ENCODE assay signal across 19 cellular contexts in the genomic region with DNA sequence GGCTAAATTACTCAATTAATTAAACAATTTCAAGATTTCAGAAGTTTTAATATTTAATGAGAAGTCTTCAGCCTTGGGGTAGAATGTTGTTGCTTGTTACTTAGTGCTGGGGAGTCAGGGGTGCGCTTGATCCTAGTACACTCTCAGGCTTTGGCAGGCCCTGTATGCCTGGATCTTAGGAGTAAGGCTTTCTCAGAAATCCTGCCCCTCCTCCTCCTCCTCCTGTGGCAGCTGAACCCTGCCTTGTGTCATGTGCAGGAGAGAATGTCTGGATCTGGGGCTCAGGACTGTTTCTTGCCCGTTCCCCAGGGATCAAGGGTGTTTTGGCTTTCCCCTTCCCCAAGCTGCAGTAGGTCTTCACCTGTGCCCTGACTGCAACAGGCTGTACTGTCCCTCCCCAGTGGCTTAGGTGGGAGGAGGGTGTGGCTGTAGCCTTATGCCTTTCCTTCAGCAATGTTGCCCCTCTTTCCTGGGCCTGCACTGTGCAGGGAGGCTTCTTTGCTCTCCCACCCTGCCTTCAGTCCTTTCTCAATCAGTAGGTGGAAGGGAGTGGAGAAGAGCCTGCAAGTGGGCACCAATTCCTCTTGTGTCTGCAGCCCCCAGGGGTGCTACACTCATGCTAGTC.
"Had no signal": no experiment of that assay in that cellular context is flagged by ENCODE, and none has a peak within 500 bp of the region (broad histone marks: within the 10 kb centered on the region; RNA-seq: fewer than 3 reads in every experiment).

No MANE protein-coding gene starts in this region.

- H3K27me3 Mint-ChIP-seq: activated CD4-positive, alpha-beta T cell treated with anti-CD3 and anti-CD28 coated beads for 36 hours; activated naive CD4-positive, alpha-beta T cell treated with anti-CD3 and anti-CD28 coated beads, Interleukin-2, amount 50 U/mL, for 24 hours; effector memory CD8-positive, alpha-beta T cell; natural killer cell treated with Interleukin-12 subunit alpha and Interleukin-12 subunit beta and Interleukin-15 and Interleukin-18, amount 100 ng/mL, for 72 hours had no signal

- H3K4me1 Mint-ChIP-seq: activated naive CD4-positive, alpha-beta T cell treated with anti-CD3 and anti-CD28 coated beads, Interleukin-2, amount 50 U/mL, for 24 hours; mesothelial cell of epicardium had no signal

- H3K9me3 ChIP-seq: transverse colon had no signal

- H3K9me3 Mint-ChIP-seq: effector memory CD8-positive, alpha-beta T cell; natural killer cell treated with Interleukin-12 subunit alpha and Interleukin-12 subunit beta and Interleukin-15 and Interleukin-18, amount 100 ng/mL, for 72 hours; T-helper 2 cell treated with Interferon-gamma antibody and Interleukin-4, amounts not matched to agents 5 μg/mL and 100 μg/mL, for 36 hours had no signal

- H3K27ac ChIP-seq: transverse colon had no signal

- H3K27me3 ChIP-seq: transverse colon had no signal

- H3K27ac Mint-ChIP-seq: activated CD4-positive, alpha-beta T cell treated with anti-CD3 and anti-CD28 coated beads for 36 hours; activated naive CD4-positive, alpha-beta T cell treated with anti-CD3 and anti-CD28 coated beads, Interleukin-2, amount 50 U/mL, for 24 hours; mesothelial cell of epicardium; natural killer cell treated with Interleukin-12 subunit alpha and Interleukin-12 subunit beta and Interleukin-15 and Interleukin-18, amount 100 ng/mL, for 72 hours; T-helper 2 cell treated with Interferon-gamma antibody and Interleukin-4, amounts not matched to agents 5 μg/mL and 100 μg/mL, for 36 hours had no signal

- H3K4me3 ChIP-seq: lung, transverse colon had no signal

- DNase-seq: activated CD4-positive, alpha-beta T cell treated with anti-CD3 and anti-CD28 coated beads for 36 hours; activated CD4-positive, alpha-beta T cell treated with anti-CD3 and anti-CD28 coated beads, Interleukin-2, amount 50 U/mL, for 48 hours; activated gamma-delta T cell; amniotic stem cell; effector memory CD8-positive, alpha-beta T cell; islet precursor cell; left colon; nucleus accumbens; posterior cingulate gyrus; retina; stimulated activated CD8-positive, alpha-beta memory T cell treated with anti-CD3 and anti-CD28 coated beads, Interleukin-4, amount 100 ng/mL, for 48 hours; stimulated activated naive CD8-positive, alpha-beta T cell treated with anti-CD3 and anti-CD28 coated beads, Interleukin-15, Interleukin-2, amounts not matched to agents 100 U/mL and 50 U/mL, for 24 hours; substantia nigra; transverse colon had no signal

- H3K4me1 ChIP-seq: transverse colon had no signal

- H3K36me3 Mint-ChIP-seq: natural killer cell treated with Interleukin-12 subunit alpha and Interleukin-12 subunit beta and Interleukin-15 and Interleukin-18, amount 100 ng/mL, for 72 hours had no signal

- H3K36me3 ChIP-seq: transverse colon had no signal

- H3K4me3 Mint-ChIP-seq: activated CD4-positive, alpha-beta T cell treated with anti-CD3 and anti-CD28 coated beads for 36 hours; activated naive CD4-positive, alpha-beta T cell treated with anti-CD3 and anti-CD28 coated beads, Interleukin-2, amount 50 U/mL, for 24 hours; effector memory CD8-positive, alpha-beta T cell; mesothelial cell of epicardium; natural killer cell treated with Interleukin-12 subunit alpha and Interleukin-12 subunit beta and Interleukin-15 and Interleukin-18, amount 100 ng/mL, for 72 hours; T-helper 2 cell treated with Interferon-gamma antibody and Interleukin-4, amounts not matched to agents 5 μg/mL and 100 μg/mL, for 36 hours had no signal

- ATAC-seq: activated CD4-positive, alpha-beta T cell treated with anti-CD3 and anti-CD28 coated beads for 36 hours; effector memory CD8-positive, alpha-beta T cell; left colon; natural killer cell treated with Interleukin-12 subunit alpha and Interleukin-12 subunit beta and Interleukin-15 and Interleukin-18, amount 100 ng/mL, for 72 hours; stimulated activated naive CD8-positive, alpha-beta T cell treated with anti-CD3 and anti-CD28 coated beads, Interleukin-15, Interleukin-2, amounts not matched to agents 100 U/mL and 50 U/mL, for 24 hours had no signal
